Comparison of ENCODE assay signal across 2 cellular contexts in the genomic region with DNA sequence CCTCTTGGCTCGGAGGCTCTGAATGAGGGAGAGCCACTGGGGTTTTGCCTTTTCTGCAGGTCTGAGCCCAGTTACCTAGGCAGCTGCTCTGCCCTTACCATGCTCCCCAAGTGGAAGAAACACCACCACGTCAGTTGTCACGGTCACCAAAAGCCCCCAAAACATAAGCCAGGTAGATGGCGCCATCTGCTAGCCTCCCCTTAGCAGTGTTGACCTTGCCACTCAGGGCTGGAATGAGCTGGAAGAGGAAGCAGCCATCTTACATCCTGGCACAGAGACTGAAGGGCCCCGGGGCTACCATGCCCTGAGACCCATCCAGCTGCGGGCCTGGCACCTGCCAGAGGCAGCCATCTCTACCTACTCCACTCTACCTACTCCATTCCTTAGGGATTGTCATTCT.
TF ChIP-seq lines count a peak whose summit lies in the region.

No MANE protein-coding gene starts in this region.

TF ChIP-seq in GM23338, 12 proteins besides CTCF, POLR2A, EP300 and RAD21:
- TF ChIP-seq ZNF114 (CRISPR knock-in tag; IDR thresholded peaks at IDR 0.05) (no peak), JUNB (IDR thresholded peaks at IDR 0.05; ENCODE audit: unreplicated experiment) (no peak), STAT1 (IDR thresholded peaks at IDR 0.05; ENCODE audit: unreplicated experiment) (no peak), POLR2AphosphoS5 (IDR thresholded peaks at IDR 0.05; ENCODE audit: low read depth) (no peak)
TF ChIP-seq in GM23338: peak in this region for 0.

TF ChIP-seq in HepG2, 621 proteins besides CTCF, POLR2A, EP300 and RAD21 (continues in another document):
- TF ChIP-seq MAFK (conservative IDR thresholded peaks at IDR 0.05 in 1 of 2, IDR thresholded peaks at IDR 0.05 in 1 of 2; ENCODE audit: low read length in 2 of 2) (no peak), ISX (CRISPR knock-in tag; conservative IDR thresholded peaks at IDR 0.05) (no peak), MAFG (CRISPR knock-in tag; IDR thresholded peaks at IDR 0.05) (no peak), TEAD3 (CRISPR knock-in tag; optimal IDR thresholded peaks at IDR 0.05; ENCODE audit: borderline replicate concordance) (peak; percentile 19), THRA (CRISPR knock-in tag; IDR thresholded peaks at IDR 0.05; ENCODE audit: borderline replicate concordance) (no peak), YY1 (IDR thresholded peaks at IDR 0.05; ENCODE audit: insufficient read depth, insufficient replicate concordance, low read depth, low read length) (peak; percentile 80), CHCHD3 (CRISPR knock-in tag; IDR thresholded peaks at IDR 0.05) (no peak), ZBTB39 (CRISPR knock-in tag; IDR thresholded peaks at IDR 0.05) (no peak), ZNF737 (CRISPR knock-in tag; IDR thresholded peaks at IDR 0.05; ENCODE audit: borderline replicate concordance) (0 out of 2 replicates have a peak, but pooled peaks have one; percentile 31), HNRNPL (IDR thresholded peaks at IDR 0.05; ENCODE audit: low read depth, low read length) (0 out of 2 replicates have a peak, but pooled peaks have one; percentile 29), NONO (IDR thresholded peaks at IDR 0.05) (no peak), NONO (CRISPR knock-in tag; conservative IDR thresholded peaks at IDR 0.05) (no peak), ZNF772 (CRISPR knock-in tag; IDR thresholded peaks at IDR 0.05) (no peak), STAG1 (CRISPR knock-in tag; IDR thresholded peaks at IDR 0.05) (peak; percentile 48), MBNL3 (CRISPR knock-in tag; conservative IDR thresholded peaks at IDR 0.05) (no peak), ZNF513 (CRISPR knock-in tag; conservative IDR thresholded peaks at IDR 0.05) (no peak), CENPBD1 (CRISPR knock-in tag; IDR thresholded peaks at IDR 0.05; ENCODE audit: borderline replicate concordance, low read depth) (no peak), TP53 (CRISPR knock-in tag; conservative IDR thresholded peaks at IDR 0.05) (no peak), REPIN1 (CRISPR knock-in tag; IDR thresholded peaks at IDR 0.05; ENCODE audit: borderline replicate concordance, low read depth) (0 out of 2 replicates have a peak, but pooled peaks have one; percentile 39), NFKB2 (CRISPR knock-in tag; IDR thresholded peaks at IDR 0.05; ENCODE audit: borderline replicate concordance) (no peak), ARNT (IDR thresholded peaks at IDR 0.05) (no peak), YEATS4 (CRISPR knock-in tag; IDR thresholded peaks at IDR 0.05; ENCODE audit: borderline replicate concordance) (no peak), ZBTB38 (CRISPR knock-in tag; IDR thresholded peaks at IDR 0.05) (no peak; the same call in 1 of the 2 replicates), SNAPC4 (CRISPR knock-in tag; IDR thresholded peaks at IDR 0.05) (no peak), PAX8 (CRISPR knock-in tag; IDR thresholded peaks at IDR 0.05; ENCODE audit: borderline replicate concordance) (no peak), FOXC1 (CRISPR knock-in tag; IDR thresholded peaks at IDR 0.05; ENCODE audit: borderline replicate concordance) (no peak), JUND (CRISPR knock-in tag; IDR thresholded peaks at IDR 0.05) (no peak), PRPF4 (IDR thresholded peaks at IDR 0.05; ENCODE audit: low read depth, low read length, poor library complexity, severe bottlenecking) (no peak)
- TF ChIP-seq, protein P1, sequence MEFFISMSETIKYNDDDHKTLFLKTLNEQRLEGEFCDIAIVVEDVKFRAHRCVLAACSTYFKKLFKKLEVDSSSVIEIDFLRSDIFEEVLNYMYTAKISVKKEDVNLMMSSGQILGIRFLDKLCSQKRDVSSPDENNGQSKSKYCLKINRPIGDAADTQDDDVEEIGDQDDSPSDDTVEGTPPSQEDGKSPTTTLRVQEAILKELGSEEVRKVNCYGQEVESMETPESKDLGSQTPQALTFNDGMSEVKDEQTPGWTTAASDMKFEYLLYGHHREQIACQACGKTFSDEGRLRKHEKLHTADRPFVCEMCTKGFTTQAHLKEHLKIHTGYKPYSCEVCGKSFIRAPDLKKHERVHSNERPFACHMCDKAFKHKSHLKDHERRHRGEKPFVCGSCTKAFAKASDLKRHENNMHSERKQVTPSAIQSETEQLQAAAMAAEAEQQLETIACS (CRISPR knock-in tag; IDR thresholded peaks at IDR 0.05), result no peak
- TF ChIP-seq, protein P2, sequence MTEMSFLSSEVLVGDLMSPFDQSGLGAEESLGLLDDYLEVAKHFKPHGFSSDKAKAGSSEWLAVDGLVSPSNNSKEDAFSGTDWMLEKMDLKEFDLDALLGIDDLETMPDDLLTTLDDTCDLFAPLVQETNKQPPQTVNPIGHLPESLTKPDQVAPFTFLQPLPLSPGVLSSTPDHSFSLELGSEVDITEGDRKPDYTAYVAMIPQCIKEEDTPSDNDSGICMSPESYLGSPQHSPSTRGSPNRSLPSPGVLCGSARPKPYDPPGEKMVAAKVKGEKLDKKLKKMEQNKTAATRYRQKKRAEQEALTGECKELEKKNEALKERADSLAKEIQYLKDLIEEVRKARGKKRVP (CRISPR knock-in tag; IDR thresholded peaks at IDR 0.05), result no peak
- TF ChIP-seq, protein P3, sequence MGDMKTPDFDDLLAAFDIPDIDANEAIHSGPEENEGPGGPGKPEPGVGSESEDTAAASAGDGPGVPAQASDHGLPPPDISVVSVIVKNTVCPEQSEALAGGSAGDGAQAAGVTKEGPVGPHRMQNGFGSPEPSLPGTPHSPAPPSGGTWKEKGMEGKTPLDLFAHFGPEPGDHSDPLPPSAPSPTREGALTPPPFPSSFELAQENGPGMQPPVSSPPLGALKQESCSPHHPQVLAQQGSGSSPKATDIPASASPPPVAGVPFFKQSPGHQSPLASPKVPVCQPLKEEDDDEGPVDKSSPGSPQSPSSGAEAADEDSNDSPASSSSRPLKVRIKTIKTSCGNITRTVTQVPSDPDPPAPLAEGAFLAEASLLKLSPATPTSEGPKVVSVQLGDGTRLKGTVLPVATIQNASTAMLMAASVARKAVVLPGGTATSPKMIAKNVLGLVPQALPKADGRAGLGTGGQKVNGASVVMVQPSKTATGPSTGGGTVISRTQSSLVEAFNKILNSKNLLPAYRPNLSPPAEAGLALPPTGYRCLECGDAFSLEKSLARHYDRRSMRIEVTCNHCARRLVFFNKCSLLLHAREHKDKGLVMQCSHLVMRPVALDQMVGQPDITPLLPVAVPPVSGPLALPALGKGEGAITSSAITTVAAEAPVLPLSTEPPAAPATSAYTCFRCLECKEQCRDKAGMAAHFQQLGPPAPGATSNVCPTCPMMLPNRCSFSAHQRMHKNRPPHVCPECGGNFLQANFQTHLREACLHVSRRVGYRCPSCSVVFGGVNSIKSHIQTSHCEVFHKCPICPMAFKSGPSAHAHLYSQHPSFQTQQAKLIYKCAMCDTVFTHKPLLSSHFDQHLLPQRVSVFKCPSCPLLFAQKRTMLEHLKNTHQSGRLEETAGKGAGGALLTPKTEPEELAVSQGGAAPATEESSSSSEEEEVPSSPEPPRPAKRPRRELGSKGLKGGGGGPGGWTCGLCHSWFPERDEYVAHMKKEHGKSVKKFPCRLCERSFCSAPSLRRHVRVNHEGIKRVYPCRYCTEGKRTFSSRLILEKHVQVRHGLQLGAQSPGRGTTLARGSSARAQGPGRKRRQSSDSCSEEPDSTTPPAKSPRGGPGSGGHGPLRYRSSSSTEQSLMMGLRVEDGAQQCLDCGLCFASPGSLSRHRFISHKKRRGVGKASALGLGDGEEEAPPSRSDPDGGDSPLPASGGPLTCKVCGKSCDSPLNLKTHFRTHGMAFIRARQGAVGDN (CRISPR knock-in tag; IDR thresholded peaks at IDR 0.05), result peak; percentile 53
- TF ChIP-seq, protein P4, sequence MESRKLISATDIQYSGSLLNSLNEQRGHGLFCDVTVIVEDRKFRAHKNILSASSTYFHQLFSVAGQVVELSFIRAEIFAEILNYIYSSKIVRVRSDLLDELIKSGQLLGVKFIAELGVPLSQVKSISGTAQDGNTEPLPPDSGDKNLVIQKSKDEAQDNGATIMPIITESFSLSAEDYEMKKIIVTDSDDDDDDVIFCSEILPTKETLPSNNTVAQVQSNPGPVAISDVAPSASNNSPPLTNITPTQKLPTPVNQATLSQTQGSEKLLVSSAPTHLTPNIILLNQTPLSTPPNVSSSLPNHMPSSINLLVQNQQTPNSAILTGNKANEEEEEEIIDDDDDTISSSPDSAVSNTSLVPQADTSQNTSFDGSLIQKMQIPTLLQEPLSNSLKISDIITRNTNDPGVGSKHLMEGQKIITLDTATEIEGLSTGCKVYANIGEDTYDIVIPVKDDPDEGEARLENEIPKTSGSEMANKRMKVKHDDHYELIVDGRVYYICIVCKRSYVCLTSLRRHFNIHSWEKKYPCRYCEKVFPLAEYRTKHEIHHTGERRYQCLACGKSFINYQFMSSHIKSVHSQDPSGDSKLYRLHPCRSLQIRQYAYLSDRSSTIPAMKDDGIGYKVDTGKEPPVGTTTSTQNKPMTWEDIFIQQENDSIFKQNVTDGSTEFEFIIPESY (CRISPR knock-in tag; IDR thresholded peaks at IDR 0.05), result 0 out of 2 replicates have a peak, but pooled peaks have one; percentile 25
